In genomic region chr13:32340917-32341316, GRCh38 we compare ENCODE assay signal across 34 cellular contexts. TPM values are rescaled to one million over a fixed set of nuclear protein-coding genes. Genes with fewer than 3 reads are reported as not detected.
DNase-seq lines count a peak whose midpoint lies in the region; ATAC-seq, FAIRE-seq and TF ChIP-seq lines count a peak whose summit lies in the region.
"Had no signal": no experiment of that assay in that cellular context is flagged by ENCODE, and none has a peak within 500 bp of the region (broad histone marks: within the 10 kb centered on the region; RNA-seq: fewer than 3 reads in every experiment).

No MANE protein-coding gene starts in this region.

- DNase-seq in HepG2 (ENCODE audit: low spot score) (no peak), right lobe of liver (no peak), NOMO-1 treated with DMSO at 0.1 percent for 48 hours (lab: John Stamatoyannopoulos, UW; ENCODE audit: unreplicated experiment) (peak; percentile 84), astrocyte (ENCODE audit: low read depth) (no peak), vagina (ENCODE audit: extremely low spot score in 2 of 2) (no peak), prostate gland (ENCODE audit: low spot score) (no peak), DMS 273 treated with DMSO at 0.1 percent for 48 hours (lab: John Stamatoyannopoulos, UW) (no peak), aorta (no peak)
- DNase-seq: 8988T; activated CD4-positive, alpha-beta T cell treated with anti-CD3 and anti-CD28 coated beads for 48 hours; activated naive CD4-positive, alpha-beta T cell treated with anti-CD3 and anti-CD28 coated beads, Interleukin-2, amount 50 U/mL, for 16 hours; amniotic stem cell; CD8-positive, alpha-beta T cell; H7; hippocampal formation; left cardiac atrium; mucosa of descending colon; NCI-H1092; NCI-H1694; NCI-H446; NCI-H774; substantia nigra; WERI-Rb-1 had no signal

- H3K79me2 ChIP-seq in HepG2 (ENCODE audit: insufficient read depth, low read length): no peaks in the 10 kb centered on the region
- H3K79me2 ChIP-seq in astrocyte (ENCODE audit: insufficient read depth, low read length): no peaks in the 10 kb centered on the region

- H3K36me3 ChIP-seq in HepG2 (replicated peaks in 1 of 2; ENCODE audit: control insufficient read depth in 1 of 2, insufficient read depth in 2 of 2, low read length in 2 of 2) (peaks cover 2 to 13% of the 10 kb centered on the region in 2 experiments), right lobe of liver (no peaks in the 10 kb centered on the region), astrocyte (ENCODE audit: insufficient read depth, low read length) (peaks cover 4% of the 10 kb centered on the region), vagina (no peaks in the 10 kb centered on the region), prostate gland (no peaks in the 10 kb centered on the region), aorta (ENCODE audit: control insufficient read depth in 1 of 2, insufficient read depth in 2 of 2, low read length in 1 of 2) (no peaks in the 10 kb centered on the region)
- H3K36me3 ChIP-seq: gastroesophageal sphincter had no signal

- H3K27me3 ChIP-seq in HepG2 (ENCODE audit: control insufficient read depth in 1 of 2, insufficient read depth in 2 of 2, low read length in 2 of 2): no peaks in the 10 kb centered on the region
- no peaks in the 10 kb centered on the region for H3K27me3 ChIP-seq in right lobe of liver
- H3K27me3 ChIP-seq in astrocyte (ENCODE audit: insufficient read depth, low read length): no peaks in the 10 kb centered on the region
- H3K27me3 ChIP-seq in vagina: no peaks in the 10 kb centered on the region
- no peaks in the 10 kb centered on the region for H3K27me3 ChIP-seq in prostate gland (replicated peaks; ENCODE audit: insufficient read depth)
- H3K27me3 ChIP-seq in aorta (ENCODE audit: control insufficient read depth in 1 of 2, insufficient read depth in 2 of 2, low read length in 1 of 2): no peaks in the 10 kb centered on the region
- H3K27me3 ChIP-seq: gastroesophageal sphincter had no signal

- H3K27ac Mint-ChIP-seq in astrocyte (ENCODE audit: unreplicated experiment): no peak overlapping the region
- H3K27ac Mint-ChIP-seq: activated T-helper 17 cell treated with anti-CD3 and anti-CD28 coated beads, Interleukin-2, amount 50 U/mL, for 72 hours; CD8-positive, alpha-beta T cell; natural killer cell treated with Interleukin-12 subunit alpha and Interleukin-12 subunit beta and Interleukin-15 and Interleukin-18, amount 100 ng/mL, for 72 hours; stimulated activated memory B cell treated with anti-CD40 and anti-IgM and Interleukin-4, amounts not matched to agents 10 μg/mL and 1 μg/mL and 100 μg/mL, for 72 hours; type B pancreatic cell had no signal

- ATAC-seq in HepG2 (no peak), right lobe of liver (no peak), aorta (ENCODE audit: low FRiP score) (no peak)
- ATAC-seq: activated T-helper 17 cell treated with anti-CD3 and anti-CD28 coated beads, Interleukin-2, amount 50 U/mL, for 72 hours; CD8-positive, alpha-beta T cell; gastroesophageal sphincter; left cardiac atrium; mucosa of descending colon; natural killer cell treated with Interleukin-12 subunit alpha and Interleukin-12 subunit beta and Interleukin-15 and Interleukin-18, amount 100 ng/mL, for 72 hours; stimulated activated memory B cell treated with anti-CD40 and anti-IgM and Interleukin-4, amounts not matched to agents 10 μg/mL and 1 μg/mL and 100 μg/mL, for 72 hours had no signal

- H4K20me1 ChIP-seq in HepG2 (ENCODE audit: insufficient read depth, low read length) (no peaks in the 10 kb centered on the region), astrocyte (ENCODE audit: insufficient read depth, low read length) (no peaks in the 10 kb centered on the region)

- FAIRE-seq in HepG2 (lab: Jason Lieb, UNC) (no peak), astrocyte (lab: Jason Lieb, UNC) (peak; percentile 62)

- H3K4me1 ChIP-seq in HepG2 (ENCODE audit: insufficient read depth, low read length): no peaks in the 10 kb centered on the region
- no peaks in the 10 kb centered on the region for H3K4me1 ChIP-seq in right lobe of liver
- H3K4me1 ChIP-seq in astrocyte (ENCODE audit: insufficient read depth, low read length): no peaks in the 10 kb centered on the region
- no peaks in the 10 kb centered on the region for H3K4me1 ChIP-seq in vagina
- no peaks in the 10 kb centered on the region for H3K4me1 ChIP-seq in prostate gland (replicated peaks)
- no peaks in the 10 kb centered on the region for H3K4me1 ChIP-seq in aorta (ENCODE audit: control insufficient read depth in 1 of 2, insufficient read depth in 2 of 2, low read length in 2 of 2)
- H3K4me1 ChIP-seq: gastroesophageal sphincter had no signal

- H3K4me3 ChIP-seq in HepG2 (replicated peaks in 1 of 3; ENCODE audit: insufficient read depth in 1 of 3, low read depth in 2 of 3, low read length in 3 of 3) (no peak overlapping the region), right lobe of liver (no peak overlapping the region), astrocyte (ENCODE audit: insufficient read depth, low read depth, low read length) (no peak overlapping the region), vagina (no peak overlapping the region), prostate gland (no peak overlapping the region), aorta (ENCODE audit: low read length in 2 of 2) (no peak overlapping the region)
- H3K4me3 ChIP-seq: gastroesophageal sphincter, mucosa of descending colon, skin epidermis had no signal

- no peak overlapping the region for H3K4me3 Mint-ChIP-seq in astrocyte (ENCODE audit: unreplicated experiment)
- H3K4me3 Mint-ChIP-seq: activated T-helper 17 cell treated with anti-CD3 and anti-CD28 coated beads, Interleukin-2, amount 50 U/mL, for 72 hours; CD8-positive, alpha-beta T cell; natural killer cell treated with Interleukin-12 subunit alpha and Interleukin-12 subunit beta and Interleukin-15 and Interleukin-18, amount 100 ng/mL, for 72 hours; stimulated activated memory B cell treated with anti-CD40 and anti-IgM and Interleukin-4, amounts not matched to agents 10 μg/mL and 1 μg/mL and 100 μg/mL, for 72 hours; type B pancreatic cell had no signal

- TF ChIP-seq POLR2A in HepG2 (IDR thresholded peaks at IDR 0.05; ENCODE audit: insufficient read depth in 1 of 2, low read depth in 2 of 2, low read length in 2 of 2): no peak
- TF ChIP-seq POLR2A in right lobe of liver (IDR thresholded peaks at IDR 0.05): no peak
- TF ChIP-seq POLR2A in vagina (IDR thresholded peaks at IDR 0.05): no peak
- TF ChIP-seq POLR2A in prostate gland (IDR thresholded peaks at IDR 0.05): no peak

- H3K27me3 Mint-ChIP-seq in astrocyte (ENCODE audit: low read depth, unreplicated experiment): no peaks in the 10 kb centered on the region
- H3K27me3 Mint-ChIP-seq: activated T-helper 17 cell treated with anti-CD3 and anti-CD28 coated beads, Interleukin-2, amount 50 U/mL, for 72 hours; natural killer cell treated with Interleukin-12 subunit alpha and Interleukin-12 subunit beta and Interleukin-15 and Interleukin-18, amount 100 ng/mL, for 72 hours; stimulated activated memory B cell treated with anti-CD40 and anti-IgM and Interleukin-4, amounts not matched to agents 10 μg/mL and 1 μg/mL and 100 μg/mL, for 72 hours; type B pancreatic cell had no signal

- no TSS peak for BruUV-seq in HepG2 (replicated peaks; lab: Mats Ljungman, UMichigan)

- no peak for TF ChIP-seq RAD21 in HepG2 (CRISPR knock-in tag; IDR thresholded peaks at IDR 0.05)

- 98% methylated on average over 3 of the region's 3 CpGs for WGBS in HepG2 (ENCODE audit: low lambda C conversion rate)
- 63% methylated on average over 3 of the region's 3 CpGs for WGBS in right lobe of liver (ENCODE audit: insufficient coverage, low coverage, low lambda C conversion rate, missing lambda C conversion rate)
- 87% methylated on average over 3 of the region's 3 CpGs for WGBS in prostate gland
- 79 to 82% methylated on average over 3 of the region's 3 CpGs for WGBS in aorta, 2 donors

- no peak overlapping the region for H3K9ac ChIP-seq in HepG2 (ENCODE audit: insufficient read depth, low read depth, low read length)
- H3K9ac ChIP-seq in astrocyte (ENCODE audit: low read length): no peak overlapping the region

- POLR2A ChIA-PET in HepG2 (lab: Yijun Ruan, JAX): no interaction called here

- no peaks in the 10 kb centered on the region for H3K36me3 Mint-ChIP-seq in astrocyte (ENCODE audit: low read depth, unreplicated experiment)

- H3K9me3 ChIP-seq in HepG2 (ENCODE audit: low read length): no peaks in the 10 kb centered on the region
- H3K9me3 ChIP-seq in right lobe of liver: no peaks in the 10 kb centered on the region
- H3K9me3 ChIP-seq in astrocyte (ENCODE audit: insufficient read depth, low read depth, low read length): no peaks in the 10 kb centered on the region
- H3K9me3 ChIP-seq in vagina: no peaks in the 10 kb centered on the region
- no peaks in the 10 kb centered on the region for H3K9me3 ChIP-seq in prostate gland
- no peaks in the 10 kb centered on the region for H3K9me3 ChIP-seq in aorta (ENCODE audit: control insufficient read depth, low read length)
- H3K9me3 ChIP-seq: gastroesophageal sphincter, mucosa of descending colon had no signal

- no peaks in the 10 kb centered on the region for H3K9me3 Mint-ChIP-seq in astrocyte (ENCODE audit: unreplicated experiment)
- H3K9me3 Mint-ChIP-seq: activated T-helper 17 cell treated with anti-CD3 and anti-CD28 coated beads, Interleukin-2, amount 50 U/mL, for 72 hours; CD8-positive, alpha-beta T cell; natural killer cell treated with Interleukin-12 subunit alpha and Interleukin-12 subunit beta and Interleukin-15 and Interleukin-18, amount 100 ng/mL, for 72 hours; stimulated activated memory B cell treated with anti-CD40 and anti-IgM and Interleukin-4, amounts not matched to agents 10 μg/mL and 1 μg/mL and 100 μg/mL, for 72 hours; type B pancreatic cell had no signal

- CTCF ChIA-PET in HepG2 (lab: Yijun Ruan, JAX; ENCODE audit: low intra/inter-chr PET ratio, low total read pairs): no interaction called here

- H3K27ac ChIP-seq in HepG2 (ENCODE audit: extremely low read length, insufficient read depth, low read length) (no peak overlapping the region), right lobe of liver (no peak overlapping the region), astrocyte (ENCODE audit: low read depth, low read length) (no peak overlapping the region), vagina (no peak overlapping the region), prostate gland (no peak overlapping the region), aorta (ENCODE audit: low read depth in 1 of 2, low read length in 2 of 2) (no peak overlapping the region)
- H3K27ac ChIP-seq: gastroesophageal sphincter, skin epidermis, WERI-Rb-1 had no signal

- TF ChIP-seq EP300 in HepG2 (IDR thresholded peaks at IDR 0.05; ENCODE audit: low read depth in 2 of 2, low read length in 2 of 2) (no peak), HepG2 (CRISPR knock-in tag; IDR thresholded peaks at IDR 0.05; ENCODE audit: borderline replicate concordance) (no peak)

- no peak for TF ChIP-seq CTCF in HepG2 (CRISPR knock-in tag; IDR thresholded peaks at IDR 0.05)
- no peak for TF ChIP-seq CTCF in right lobe of liver (IDR thresholded peaks at IDR 0.05)
- no peak for TF ChIP-seq CTCF in astrocyte (IDR thresholded peaks at IDR 0.05; ENCODE audit: insufficient read depth, low read depth, low read length)
- no peak for TF ChIP-seq CTCF in vagina (IDR thresholded peaks at IDR 0.05)
- TF ChIP-seq CTCF in prostate gland (IDR thresholded peaks at IDR 0.05): no peak

- H3K4me2 ChIP-seq in HepG2 (ENCODE audit: low read depth, low read length) (no peak overlapping the region), astrocyte (ENCODE audit: low read length) (no peak overlapping the region)

- in situ Hi-C loops in HepG2 (cut with HindIII; ENCODE audit: extremely low pct_ligation_motif_present, low pct_unique_long_range_greater_than_20kb): no loop called here

- no peak overlapping the region for H2AFZ ChIP-seq in HepG2 (ENCODE audit: low read length)
- no peak overlapping the region for H2AFZ ChIP-seq in astrocyte (ENCODE audit: low read depth, low read length)

- H3K4me1 Mint-ChIP-seq in astrocyte (ENCODE audit: low read depth, unreplicated experiment): no peaks in the 10 kb centered on the region
- H3K4me1 Mint-ChIP-seq: activated T-helper 17 cell treated with anti-CD3 and anti-CD28 coated beads, Interleukin-2, amount 50 U/mL, for 72 hours; stimulated activated memory B cell treated with anti-CD40 and anti-IgM and Interleukin-4, amounts not matched to agents 10 μg/mL and 1 μg/mL and 100 μg/mL, for 72 hours had no signal

- intact Hi-C loops in HepG2 (cut with micrococcal nuclease; ENCODE audit: unreplicated experiment) (no loop called here), right lobe of liver (cut with DNase I) (no loop called here), vagina (cut with DNase I) (no loop called here), prostate gland (cut with DNase I) (no loop called here), aorta (cut with DNase I) (no loop called here)

RNA-seq across cellular contexts. Expression of gene BRCA2, which starts 25.6 kb away (rescaled TPM):
- 24.6 and 28.3 TPM in 2 replicates for total RNA-seq in HepG2 (2016; rRNA removed; fragmentation: Illumina TruSeq; extraction: Trizol)
- total RNA-seq in HepG2 (2016; cell fraction: cytosol; rRNA removed; fragmentation: Illumina TruSeq; extraction: Trizol; ENCODE audit: low read depth): 2.6 and 3.3 TPM in 2 replicates
- total RNA-seq in HepG2 (2016; cell fraction: insoluble cytoplasmic fraction; rRNA removed; fragmentation: Illumina TruSeq; extraction: Trizol): 19.9 and 29.6 TPM in 2 replicates
- 5.4 TPM in 2 replicates for total RNA-seq in HepG2 (2016; cell fraction: membrane; rRNA removed; fragmentation: Illumina TruSeq; extraction: Trizol)
- total RNA-seq in HepG2 (2016; cell fraction: nucleus; rRNA removed; fragmentation: Illumina TruSeq; extraction: Trizol): 33.0 and 36.6 TPM in 2 replicates
- 1.8 and 3.1 TPM in 2 replicates for polyA plus RNA-seq in HepG2 (2011; rRNA removed)
- polyA plus RNA-seq in HepG2 (2011; cell fraction: cytosol; rRNA removed): 0.48 and 1.6 TPM in 2 replicates
- polyA plus RNA-seq in HepG2 (2011; cell fraction: nucleus; rRNA removed): 2.2 and 3.1 TPM in 2 replicates
- 0.95 and 4.7 TPM in 2 replicates for polyA plus RNA-seq in HepG2 (2012)
- polyA plus RNA-seq in HepG2 (2016; cell fraction: cytosol; fragmentation: Illumina TruSeq; extraction: Trizol; ENCODE audit: low read depth): 0.29 and 0.40 TPM in 2 replicates
- 13.9 and 14.6 TPM in 2 replicates for polyA plus RNA-seq in HepG2 (2016; cell fraction: insoluble cytoplasmic fraction; fragmentation: Illumina TruSeq; extraction: Trizol; ENCODE audit: low read depth)
- polyA plus RNA-seq in HepG2 (2016; cell fraction: membrane; fragmentation: Illumina TruSeq; extraction: Trizol; ENCODE audit: low read depth): 0.37 and 2.5 TPM in 2 replicates
- 27.2 and 32.6 TPM in 2 replicates for polyA plus RNA-seq in HepG2 (2016; cell fraction: nucleus; fragmentation: Illumina TruSeq; extraction: Trizol; ENCODE audit: insufficient read depth, low read depth)
- polyA minus RNA-seq in HepG2 (2011; rRNA and poly(A)+ RNA removed; ENCODE audit: low replicate concordance): 0.74 and 5.3 TPM in 2 replicates
- polyA minus RNA-seq in HepG2 (2011; cell fraction: cytosol; rRNA and poly(A)+ RNA removed): 3.3 and 3.8 TPM in 2 replicates
- 16.8 and 23.8 TPM in 2 replicates for polyA minus RNA-seq in HepG2 (2011; cell fraction: nucleus; rRNA and poly(A)+ RNA removed)
- 1 to 10 TPM in 4 of 6 experiments, under 1 TPM in 2; 0.46 to 4.0 (median 1.8) TPM for total RNA-seq in right lobe of liver
- total RNA-seq in astrocyte: 3.4 and 6.4 TPM in 2 replicates
- 3.9 TPM for total RNA-seq in vagina
- 1 to 10 TPM; 1.8 to 6.6 TPM for total RNA-seq in prostate gland
- total RNA-seq in aorta: 1 to 10 TPM; 3.2 to 4.3 TPM
- under 1 TPM; 0.26 to 0.38 TPM for polyA plus RNA-seq in aorta

RNA-seq across cellular contexts. Expression of gene ZAR1L, which starts 25.8 kb away (rescaled TPM):
- total RNA-seq in HepG2 (2016; rRNA removed; fragmentation: Illumina TruSeq; extraction: Trizol) (0.09 TPM in 1 of 2 replicates, not detected in the other), right lobe of liver (not detected), astrocyte (not detected in 2 replicates), vagina (not detected), prostate gland (not detected), aorta (not detected)
- total RNA-seq in HepG2 (2016; cell fraction: cytosol; rRNA removed; fragmentation: Illumina TruSeq; extraction: Trizol; ENCODE audit: low read depth): not detected in 2 replicates
- not detected in 2 replicates for total RNA-seq in HepG2 (2016; cell fraction: insoluble cytoplasmic fraction; rRNA removed; fragmentation: Illumina TruSeq; extraction: Trizol)
- 0.09 TPM in 1 of 2 replicates, not detected in the other for total RNA-seq in HepG2 (2016; cell fraction: membrane; rRNA removed; fragmentation: Illumina TruSeq; extraction: Trizol)
- total RNA-seq in HepG2 (2016; cell fraction: nucleus; rRNA removed; fragmentation: Illumina TruSeq; extraction: Trizol): not detected in 2 replicates
- polyA plus RNA-seq in HepG2 (2011; rRNA removed) (0.05 TPM in 1 of 2 replicates, not detected in the other), aorta (not detected)
- not detected in 2 replicates for polyA plus RNA-seq in HepG2 (2011; cell fraction: cytosol; rRNA removed)
- 0.09 TPM in 1 of 2 replicates, not detected in the other for polyA plus RNA-seq in HepG2 (2011; cell fraction: nucleus; rRNA removed)
- not detected in 2 replicates for polyA plus RNA-seq in HepG2 (2012)
- polyA plus RNA-seq in HepG2 (2016; cell fraction: cytosol; fragmentation: Illumina TruSeq; extraction: Trizol; ENCODE audit: low read depth): not detected in 2 replicates
- not detected in 2 replicates for polyA plus RNA-seq in HepG2 (2016; cell fraction: insoluble cytoplasmic fraction; fragmentation: Illumina TruSeq; extraction: Trizol; ENCODE audit: low read depth)
- polyA plus RNA-seq in HepG2 (2016; cell fraction: membrane; fragmentation: Illumina TruSeq; extraction: Trizol; ENCODE audit: low read depth): not detected in 2 replicates
- polyA plus RNA-seq in HepG2 (2016; cell fraction: nucleus; fragmentation: Illumina TruSeq; extraction: Trizol; ENCODE audit: insufficient read depth, low read depth): 0.59 TPM in 1 of 2 replicates, not detected in the other
- not detected in 2 replicates for polyA minus RNA-seq in HepG2 (2011; rRNA and poly(A)+ RNA removed; ENCODE audit: low replicate concordance)
- polyA minus RNA-seq in HepG2 (2011; cell fraction: cytosol; rRNA and poly(A)+ RNA removed): not detected in 2 replicates
- not detected in 2 replicates for polyA minus RNA-seq in HepG2 (2011; cell fraction: nucleus; rRNA and poly(A)+ RNA removed)
- total RNA-seq: CD8-positive, alpha-beta T cell; gastroesophageal sphincter; H7; left cardiac atrium; LHCN-M2; lung microvascular endothelial cell; mucosa of descending colon; natural killer cell treated with Interleukin-12 subunit alpha and Interleukin-12 subunit beta and Interleukin-15 and Interleukin-18, amount 100 ng/mL, for 72 hours; omental fat pad; renal cortical epithelial cell; T-helper 2 cell treated with Interferon-gamma antibody and Interleukin-4, amounts not matched to agents 100 ng/mL and 5 ng/mL, for 36 hours had no signal
